27 cellular contexts compared by ENCODE assay signal in genomic region chr20:32849577-32849976, GRCh38. TPM values are rescaled to one million over a fixed set of nuclear protein-coding genes. Genes with fewer than 3 reads are reported as not detected.
"Had no signal": no experiment of that assay in that cellular context is flagged by ENCODE, and none has a peak within 500 bp of the region (broad histone marks: within the 10 kb centered on the region; RNA-seq: fewer than 3 reads in every experiment).

No MANE protein-coding gene starts in this region.

- H3K9me3 Mint-ChIP-seq: activated CD4-positive, alpha-beta memory T cell treated with anti-CD3 and anti-CD28 coated beads for 36 hours; activated naive CD8-positive, alpha-beta T cell treated with anti-CD3 and anti-CD28 coated beads, Interleukin-2, amount 10 ng/mL, durations not matched to agents 7 days and 5 days; effector memory CD8-positive, alpha-beta T cell; naive thymus-derived CD8-positive, alpha-beta T cell had no signal

- ATAC-seq: effector memory CD8-positive, alpha-beta T cell; gastroesophageal sphincter; naive thymus-derived CD8-positive, alpha-beta T cell had no signal

- H3K27ac ChIP-seq: brain microvascular endothelial cell, gastroesophageal sphincter, hepatocyte, right atrium auricular region, suprapubic skin, tibial nerve had no signal

- H3K27ac Mint-ChIP-seq: activated CD4-positive, alpha-beta memory T cell treated with anti-CD3 and anti-CD28 coated beads for 36 hours; activated naive CD8-positive, alpha-beta T cell treated with anti-CD3 and anti-CD28 coated beads, Interleukin-2, amount 10 ng/mL, durations not matched to agents 7 days and 5 days had no signal

- H3K4me2 ChIP-seq: hepatocyte had no signal

- H3K27me3 ChIP-seq: brain microvascular endothelial cell, gastroesophageal sphincter, hepatocyte, right atrium auricular region, suprapubic skin, tibial nerve had no signal

- FAIRE-seq: astrocyte, keratinocyte had no signal

- DNase-seq: activated CD4-positive, alpha-beta memory T cell treated with anti-CD3 and anti-CD28 coated beads for 36 hours; activated CD4-positive, alpha-beta T cell treated with anti-CD3 and anti-CD28 coated beads for 4 hours; activated CD8-positive, alpha-beta memory T cell treated with anti-CD3 and anti-CD28 coated beads, Interleukin-2, amount 50 U/mL, for 4 hours; activated naive CD4-positive, alpha-beta T cell treated with Interleukin-2 at 50 U/mL for 16 hours; activated naive CD8-positive, alpha-beta T cell treated with anti-CD3 and anti-CD28 coated beads, Interleukin-2, amount 10 ng/mL, durations not matched to agents 7 days and 5 days; activated T-cell treated with anti-CD3 and anti-CD28 coated beads, Interleukin-2, amount 50 U/mL, for 1 hour; amniotic stem cell; brain microvascular endothelial cell; cortex of kidney; effector memory CD8-positive, alpha-beta T cell; erythroblast; left cardiac atrium; naive thymus-derived CD8-positive, alpha-beta T cell; stimulated activated CD4-positive, alpha-beta T cell treated with anti-CD3 and anti-CD28 coated beads, Interleukin-15, amount 100 ng/mL, for 24 hours; stimulated activated CD4-positive, alpha-beta T cell treated with anti-CD3 and anti-CD28 coated beads, Interleukin-2, amount 100 ng/mL, for 24 hours; stimulated activated naive CD4-positive, alpha-beta T cell; T-helper 1 cell had no signal

- H3K4me3 ChIP-seq: gastroesophageal sphincter, hepatocyte, right atrium auricular region, suprapubic skin, tibial nerve had no signal

- H3K27me3 Mint-ChIP-seq: activated CD4-positive, alpha-beta memory T cell treated with anti-CD3 and anti-CD28 coated beads for 36 hours; activated naive CD8-positive, alpha-beta T cell treated with anti-CD3 and anti-CD28 coated beads, Interleukin-2, amount 10 ng/mL, durations not matched to agents 7 days and 5 days; effector memory CD8-positive, alpha-beta T cell; naive thymus-derived CD8-positive, alpha-beta T cell had no signal

- H2AFZ ChIP-seq: hepatocyte had no signal

- H3K4me1 ChIP-seq: suprapubic skin, tibial nerve had no signal

- H3K9me3 ChIP-seq: gastroesophageal sphincter, right atrium auricular region, suprapubic skin, tibial nerve had no signal

- H3K4me3 Mint-ChIP-seq: activated CD4-positive, alpha-beta memory T cell treated with anti-CD3 and anti-CD28 coated beads for 36 hours; activated naive CD8-positive, alpha-beta T cell treated with anti-CD3 and anti-CD28 coated beads, Interleukin-2, amount 10 ng/mL, durations not matched to agents 7 days and 5 days; effector memory CD8-positive, alpha-beta T cell; naive thymus-derived CD8-positive, alpha-beta T cell had no signal

RNA-seq across cellular contexts. Expression of gene EFCAB8, which starts 9.1 kb away (rescaled TPM):
- total RNA-seq: cardiac septum, cerebellum, right atrium auricular region had no signal
- polyA plus RNA-seq: hepatocyte; liver; naive thymus-derived CD8-positive, alpha-beta T cell had no signal
